ENCODE assay signal across 8 cellular contexts in the genomic region with DNA sequence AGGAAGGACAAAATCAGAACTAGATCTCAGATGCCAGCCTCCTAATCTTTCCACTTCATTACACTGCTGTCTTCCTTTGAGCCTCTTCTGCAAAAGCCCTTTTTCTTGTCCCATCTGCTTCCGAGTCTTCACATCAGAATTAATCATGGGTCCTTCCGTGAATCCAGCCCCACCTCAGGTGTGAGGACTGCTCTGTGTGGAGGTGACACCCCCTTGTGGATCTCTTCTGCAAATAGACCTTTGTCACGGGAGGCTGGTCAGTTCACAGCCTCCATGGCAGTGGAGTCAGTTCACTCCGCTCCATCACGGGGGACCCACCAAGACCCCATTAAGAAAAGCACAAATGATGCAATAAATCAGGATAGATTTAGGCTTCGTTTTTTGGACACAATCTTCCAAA.
DNase-seq lines count a peak whose midpoint lies in the region; ATAC-seq, FAIRE-seq and TF ChIP-seq lines count a peak whose summit lies in the region.

No MANE protein-coding gene starts in this region.

- no peaks in the 10 kb centered on the region for H3K4me1 ChIP-seq in mucosa of descending colon (ENCODE audit: low read depth)

- no peaks in the 10 kb centered on the region for H3K9me3 ChIP-seq in mucosa of descending colon

- in situ Hi-C loops in G401 (cut with HindIII; ENCODE audit: low sequenced_read_pairs) = no loop called here

- H3K36me3 ChIP-seq in mucosa of descending colon (ENCODE audit: low read depth) = no peaks in the 10 kb centered on the region

- no peak overlapping the region for H3K4me3 ChIP-seq in cardiac fibroblast (replicated peaks in 1 of 2; ENCODE audit: low read depth in 2 of 2, low read length in 2 of 2)
- no peak overlapping the region for H3K4me3 ChIP-seq in mucosa of descending colon

- TF ChIP-seq CTCF in cardiac fibroblast (IDR thresholded peaks at IDR 0.05; ENCODE audit: low read depth, low read length) (peak; percentile 49), mucosa of descending colon (IDR thresholded peaks at IDR 0.05) (no peak)

- intact Hi-C loops in mucosa of descending colon (cut with DNase I, micrococcal nuclease) = no loop called here

- ATAC-seq in mucosa of descending colon = peak; percentile 48
- no peak for ATAC-seq in HG02763 (IDR thresholded peaks at IDR 0.05; ENCODE audit: unreplicated experiment)

- no peak for FAIRE-seq in H54 (lab: Jason Lieb, UNC)

- no peak for TF ChIP-seq POLR2A in H54 (IDR thresholded peaks at IDR 0.05; ENCODE audit: low read depth, low read length)

- DNase-seq in G401 (ENCODE audit: low spot score) = peak; percentile 58
- peak; percentile 54 for DNase-seq in HuH-7 (ENCODE audit: low spot score)
- peak; percentile 40 to 55 for DNase-seq in cardiac fibroblast (ENCODE audit: low read depth in 2 of 2)
- DNase-seq in mucosa of descending colon = peak in 1 of 3 donors; percentile 23
- no peak for DNase-seq in activated CD4-positive, CD25-positive, alpha-beta regulatory T cell (lab: John Stamatoyannopoulos, UW)
- DNase-seq in H54 (ENCODE audit: insufficient read length, low spot score) = no peak
- no peak for DNase-seq in midbrain (lab: John Stamatoyannopoulos, UW)

Comparison
In these comparisons a context has a peak if more than half of its experiments do, and no peak if none do; other contexts are left out.
1. DNase-seq: peak in G401 (single experiment), HuH-7 (single experiment) and cardiac fibroblast (2 of 2); none in activated CD4-positive, CD25-positive, alpha-beta regulatory T cell (0 of 4), H54 (single experiment) and midbrain (single experiment).